ENCODE assay signal across 17 cellular contexts in genomic region chr22:40602231-40602630, GRCh38. TPM values are rescaled to one million over a fixed set of nuclear protein-coding genes. Genes with fewer than 3 reads are reported as not detected.
DNase-seq lines count a peak whose midpoint lies in the region; ATAC-seq and TF ChIP-seq lines count a peak whose summit lies in the region.
"Had no signal": no experiment of that assay in that cellular context is flagged by ENCODE, and none has a peak within 500 bp of the region (broad histone marks: within the 10 kb centered on the region; RNA-seq: fewer than 3 reads in every experiment).

No MANE protein-coding gene starts in this region.

- H3K79me2 ChIP-seq in ACC112 (ENCODE audit: control insufficient read depth, insufficient read depth, low read length, unreplicated experiment) (peaks cover 57% of the 10 kb centered on the region), osteoblast (ENCODE audit: insufficient read depth, low read length) (peaks cover 85% of the 10 kb centered on the region)

- no peaks in the 10 kb centered on the region for H3K36me3 Mint-ChIP-seq in activated T-helper 1 cell treated with anti-CD3 and anti-CD28 coated beads, Interleukin-12 subunit alpha, Interleukin-12 subunit beta, Interleukin-2, Interleukin-4 antibody, amounts not matched to agents 30 ng/mL and 10 ng/mL and 1 ng/mL, durations not matched to agents 14 hours and 24 hours and 36 hours (ENCODE audit: low read depth)
- H3K36me3 Mint-ChIP-seq: CD4-positive, CD25-positive, alpha-beta regulatory T cell had no signal

- no peak for ATAC-seq in Panc1

- in situ Hi-C loops in Panc1 (cut with HindIII; ENCODE audit: low pct_unique_long_range_greater_than_20kb, low sequenced_read_pairs) = no loop called here

- TF ChIP-seq CTCF in Panc1 (IDR thresholded peaks at IDR 0.05) = no peak
- TF ChIP-seq CTCF in choroid plexus epithelial cell (conservative IDR thresholded peaks at IDR 0.05; ENCODE audit: low read depth, low read length) = no peak
- no peak for TF ChIP-seq CTCF in osteoblast (IDR thresholded peaks at IDR 0.05; ENCODE audit: extremely low read depth, low read depth, low read length)

- no peaks in the 10 kb centered on the region for H3K9me3 Mint-ChIP-seq in activated T-helper 1 cell treated with anti-CD3 and anti-CD28 coated beads, Interleukin-12 subunit alpha, Interleukin-12 subunit beta, Interleukin-2, Interleukin-4 antibody, amounts not matched to agents 30 ng/mL and 10 ng/mL and 1 ng/mL, durations not matched to agents 14 hours and 24 hours and 36 hours
- H3K9me3 Mint-ChIP-seq: CD4-positive, CD25-positive, alpha-beta regulatory T cell had no signal

- H3K27ac Mint-ChIP-seq in activated T-helper 1 cell treated with anti-CD3 and anti-CD28 coated beads, Interleukin-12 subunit alpha, Interleukin-12 subunit beta, Interleukin-2, Interleukin-4 antibody, amounts not matched to agents 30 ng/mL and 10 ng/mL and 1 ng/mL, durations not matched to agents 14 hours and 24 hours and 36 hours = no peak overlapping the region

- no peaks in the 10 kb centered on the region for H3K27me3 Mint-ChIP-seq in activated T-helper 1 cell treated with anti-CD3 and anti-CD28 coated beads, Interleukin-12 subunit alpha, Interleukin-12 subunit beta, Interleukin-2, Interleukin-4 antibody, amounts not matched to agents 30 ng/mL and 10 ng/mL and 1 ng/mL, durations not matched to agents 14 hours and 24 hours and 36 hours (ENCODE audit: insufficient read depth)
- H3K27me3 Mint-ChIP-seq: CD4-positive, CD25-positive, alpha-beta regulatory T cell had no signal

- H3K4me1 ChIP-seq in ACC112 (ENCODE audit: control insufficient read depth, insufficient read depth, low read length, unreplicated experiment) (peaks cover 42% of the 10 kb centered on the region), Panc1 (ENCODE audit: control insufficient read depth, insufficient read depth, low read length) (peaks cover 72% of the 10 kb centered on the region), osteoblast (ENCODE audit: insufficient read depth, low read length) (peaks cover 48% of the 10 kb centered on the region)

- H2AFZ ChIP-seq in ACC112 (ENCODE audit: low read length, unreplicated experiment) (no peak overlapping the region), osteoblast (ENCODE audit: low read length) (no peak overlapping the region)

- BruUV-seq in Panc1 (replicated peaks; lab: Mats Ljungman, UMichigan) = no TSS peak

- H3K4me3 ChIP-seq in ACC112 (ENCODE audit: low read depth, low read length) (peak overlapping the region; percentile 40; the same call in 1 of the 2 replicates), Panc1 (ENCODE audit: low read depth in 2 of 2, low read length in 2 of 2) (no peak overlapping the region), choroid plexus epithelial cell (ENCODE audit: low read depth, low read length) (no peak overlapping the region), osteoblast (ENCODE audit: insufficient read depth, low read length) (no peak overlapping the region)
- H3K4me3 ChIP-seq: dorsolateral prefrontal cortex, vagina had no signal

- H3K27me3 ChIP-seq in ACC112 (ENCODE audit: insufficient read depth, low read length) (no peaks in the 10 kb centered on the region), Panc1 (ENCODE audit: control insufficient read depth, insufficient read depth, low read length) (no peaks in the 10 kb centered on the region), osteoblast (ENCODE audit: insufficient read depth, low read length) (no peaks in the 10 kb centered on the region)
- H3K27me3 ChIP-seq: dorsolateral prefrontal cortex, vagina had no signal

- H3K4me3 Mint-ChIP-seq in activated T-helper 1 cell treated with anti-CD3 and anti-CD28 coated beads, Interleukin-12 subunit alpha, Interleukin-12 subunit beta, Interleukin-2, Interleukin-4 antibody, amounts not matched to agents 30 ng/mL and 10 ng/mL and 1 ng/mL, durations not matched to agents 14 hours and 24 hours and 36 hours = no peak overlapping the region
- H3K4me3 Mint-ChIP-seq: CD4-positive, CD25-positive, alpha-beta regulatory T cell had no signal

- no peak for DNase-seq in Panc1 (ENCODE audit: low read depth, low spot score)
- peak; percentile 18 for DNase-seq in choroid plexus epithelial cell (ENCODE audit: low read depth)
- DNase-seq in osteoblast (ENCODE audit: insufficient read length, low spot score, missing footprints) = peak; percentile 85
- no peak for DNase-seq in activated T-helper 1 cell treated with anti-CD3 and anti-CD28 coated beads, Interleukin-12 subunit alpha, Interleukin-12 subunit beta, Interleukin-2, Interleukin-4 antibody, amounts not matched to agents 30 ng/mL and 10 ng/mL and 1 ng/mL, durations not matched to agents 14 hours and 24 hours and 36 hours (ENCODE audit: low spot score)
- DNase-seq in NCI-H526 treated with DMSO at 0.1 percent for 48 hours (lab: John Stamatoyannopoulos, UW) = no peak
- DNase-seq in substantia nigra (lab: John Stamatoyannopoulos, UW) = no peak
- DNase-seq in AML-193 (lab: John Stamatoyannopoulos, UW) = no peak
- DNase-seq: activated CD4-positive, alpha-beta T cell treated with anti-CD3 and anti-CD28 coated beads for 48 hours; activated CD8-positive, alpha-beta memory T cell treated with anti-CD3 and anti-CD28 coated beads, Interleukin-2, amount 50 U/mL, for 4 hours; CD4-positive, CD25-positive, alpha-beta regulatory T cell; dorsolateral prefrontal cortex; glutamatergic neuron; NCI-H1436; T-helper 1 cell had no signal

- H3K9me3 ChIP-seq in Panc1 (ENCODE audit: control insufficient read depth, insufficient read depth, low read depth, low read length) = no peaks in the 10 kb centered on the region
- no peaks in the 10 kb centered on the region for H3K9me3 ChIP-seq in osteoblast (ENCODE audit: low read depth, low read length)
- H3K9me3 ChIP-seq: vagina had no signal

- H3K36me3 ChIP-seq in ACC112 (ENCODE audit: insufficient read depth, low read length) = no peaks in the 10 kb centered on the region
- no peaks in the 10 kb centered on the region for H3K36me3 ChIP-seq in Panc1 (ENCODE audit: control insufficient read depth, insufficient read depth, low read length)
- no peaks in the 10 kb centered on the region for H3K36me3 ChIP-seq in osteoblast (ENCODE audit: insufficient read depth, low read length)
- H3K36me3 ChIP-seq: vagina had no signal

- CTCF ChIA-PET in Panc1 (lab: Charles Lee) = no interaction called here

- intact Hi-C loops in Panc1 (cut with micrococcal nuclease; ENCODE audit: unreplicated experiment) = no loop called here
- intact Hi-C loops in activated T-helper 1 cell treated with anti-CD3 and anti-CD28 coated beads, Interleukin-12 subunit alpha, Interleukin-12 subunit beta, Interleukin-2, Interleukin-4 antibody, amounts not matched to agents 30 ng/mL and 10 ng/mL and 1 ng/mL, durations not matched to agents 14 hours and 24 hours and 36 hours (cut with micrococcal nuclease) = no loop called here

- POLR2A ChIA-PET in Panc1 (lab: Charles Lee) = no interaction called here

- peak overlapping the region; percentile 5 for H3K4me2 ChIP-seq in osteoblast (ENCODE audit: insufficient read depth, low read length)

- peaks cover 28% of the 10 kb centered on the region for H3K4me1 Mint-ChIP-seq in activated T-helper 1 cell treated with anti-CD3 and anti-CD28 coated beads, Interleukin-12 subunit alpha, Interleukin-12 subunit beta, Interleukin-2, Interleukin-4 antibody, amounts not matched to agents 30 ng/mL and 10 ng/mL and 1 ng/mL, durations not matched to agents 14 hours and 24 hours and 36 hours (ENCODE audit: low read depth)

- H4K20me1 ChIP-seq in osteoblast (ENCODE audit: insufficient read depth, low read length) = peaks cover 43% of the 10 kb centered on the region

- H3K27ac ChIP-seq in ACC112 (ENCODE audit: low read depth, low read length) (no peak overlapping the region), Panc1 (ENCODE audit: low read length) (peak overlapping the region; percentile 63), osteoblast (ENCODE audit: low read depth, low read length) (peak overlapping the region; percentile 2), substantia nigra (ENCODE audit: low read depth, low read length, poor library complexity, severe bottlenecking) (no peak overlapping the region)
- H3K27ac ChIP-seq: HL-60, vagina had no signal

RNA-seq across cellular contexts. Expression of gene MRTFA, which starts 34.3 kb away (rescaled TPM):
- total RNA-seq in Panc1 (2021; ENCODE audit: unreplicated experiment) = 62.1 TPM
- 44.0 TPM for polyA plus RNA-seq in Panc1 (2012; ENCODE audit: insufficient read length)
- total RNA-seq in osteoblast = 29.8 and 34.0 TPM in 2 replicates
- 47.4 and 47.8 TPM in 2 replicates for total RNA-seq in activated T-helper 1 cell treated with anti-CD3 and anti-CD28 coated beads, Interleukin-12 subunit alpha, Interleukin-12 subunit beta, Interleukin-2, Interleukin-4 antibody, amounts not matched to agents 30 ng/mL and 10 ng/mL and 1 ng/mL, durations not matched to agents 14 hours and 24 hours and 36 hours

Comparison
In these comparisons a context has a peak if more than half of its experiments do, and no peak if none do; other contexts are left out.
1. H3K27ac ChIP-seq: peak in Panc1 (single experiment) and osteoblast (single experiment); none in ACC112 (single experiment) and substantia nigra (single experiment).
2. DNase-seq: peak in choroid plexus epithelial cell (single experiment) and osteoblast (single experiment); none in Panc1 (single experiment), activated T-helper 1 cell treated with anti-CD3 and anti-CD28 coated beads, Interleukin-12 subunit alpha, Interleukin-12 subunit beta, Interleukin-2, Interleukin-4 antibody, amounts not matched to agents 30 ng/mL and 10 ng/mL and 1 ng/mL, durations not matched to agents 14 hours and 24 hours and 36 hours (single experiment), NCI-H526 treated with DMSO at 0.1 percent for 48 hours (single experiment), substantia nigra (0 of 49) and AML-193 (0 of 2).